21 cellular contexts compared by ENCODE assay signal in the genomic region with DNA sequence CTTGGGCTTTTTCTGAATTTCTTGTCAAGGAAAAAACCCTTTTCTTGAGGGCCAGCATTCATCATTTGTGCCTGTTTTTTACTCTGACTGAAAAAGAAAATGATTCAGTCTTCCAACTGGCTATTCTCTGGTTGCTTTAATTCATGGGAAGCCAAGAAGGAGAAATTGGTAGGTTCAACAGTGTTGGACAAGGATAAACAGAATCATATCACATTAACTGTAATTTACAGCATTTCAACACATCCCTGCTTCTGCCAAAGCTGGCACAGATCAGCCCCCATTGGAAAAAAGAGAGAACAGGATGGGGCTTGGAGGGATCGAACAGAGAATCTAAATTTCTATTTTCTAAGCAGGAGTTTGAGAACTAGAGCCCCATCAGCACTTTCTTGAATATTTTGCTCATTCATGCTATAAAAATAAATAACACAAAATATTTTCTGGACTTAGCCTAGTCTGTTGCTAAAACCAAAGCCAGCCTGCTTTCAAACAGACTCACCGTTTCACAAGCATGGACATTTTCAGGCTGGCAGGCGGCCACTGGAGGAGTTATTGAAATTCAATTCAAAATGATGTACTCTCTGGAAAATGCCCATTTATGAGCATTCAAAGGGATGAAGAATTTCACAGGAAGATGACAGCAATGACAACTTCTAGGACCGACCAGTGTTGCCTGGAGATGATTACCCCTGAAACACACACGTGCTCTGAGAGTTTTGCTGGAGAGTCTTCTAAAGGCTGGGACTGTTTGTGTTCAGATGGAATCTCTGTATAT.
A peak's percentile ranks its signal among the peaks of the same experiment; 100 is the strongest.
DNase-seq lines count a peak whose midpoint lies in the region; ATAC-seq and TF ChIP-seq lines count a peak whose summit lies in the region.
"Had no signal": no experiment of that assay in that cellular context is flagged by ENCODE, and none has a peak within 500 bp of the region (broad histone marks: within the 10 kb centered on the region; RNA-seq: fewer than 3 reads in every experiment).

No MANE protein-coding gene starts in this region.

- peak overlapping the region; percentile 58 for H3K9ac ChIP-seq in skeletal muscle satellite cell (ENCODE audit: low read depth, low read length)
- H3K9ac ChIP-seq: BLaER1 had no signal

- no peak for TF ChIP-seq CTCF in astrocyte of the cerebellum (IDR thresholded peaks at IDR 0.05; ENCODE audit: low read depth, low read length, missing control alignments)
- TF ChIP-seq CTCF in MCF 10A (IDR thresholded peaks at IDR 0.05; ENCODE audit: unreplicated experiment), result no peak

- no peaks in the 10 kb centered on the region for H3K36me3 Mint-ChIP-seq in MCF 10A (ENCODE audit: insufficient read depth, unreplicated experiment)
- H3K36me3 Mint-ChIP-seq in activated CD8-positive, alpha-beta T cell treated with anti-CD3 and anti-CD28 coated beads, Interleukin-2, amount 10 ng/mL, durations not matched to agents 7 days and 5 days (ENCODE audit: low read depth), result no peaks in the 10 kb centered on the region
- H3K36me3 Mint-ChIP-seq: brain, type B pancreatic cell had no signal

- in situ Hi-C loops in astrocyte of the cerebellum (cut with HindIII; ENCODE audit: low sequenced_read_pairs), result no loop called here

- H3K27me3 ChIP-seq in skeletal muscle satellite cell (ENCODE audit: control insufficient read depth, insufficient read depth, low read length), result no peaks in the 10 kb centered on the region
- H3K27me3 ChIP-seq: BLaER1 had no signal

- POLR2A ChIA-PET in MCF 10A (lab: Yijun Ruan, JAX), result no interaction called here
- POLR2A ChIA-PET in activated CD8-positive, alpha-beta T cell treated with anti-CD3 and anti-CD28 coated beads, Interleukin-2, amount 10 ng/mL, durations not matched to agents 7 days and 5 days (lab: Charles Lee), result no interaction called here

- peak overlapping the region; percentile 50 for H3K4me2 ChIP-seq in skeletal muscle satellite cell (ENCODE audit: low read length)
- H3K4me2 ChIP-seq: BLaER1 had no signal

- no peak overlapping the region for H3K4me3 Mint-ChIP-seq in MCF 10A (ENCODE audit: unreplicated experiment)
- no peak overlapping the region for H3K4me3 Mint-ChIP-seq in activated CD8-positive, alpha-beta T cell treated with anti-CD3 and anti-CD28 coated beads, Interleukin-2, amount 10 ng/mL, durations not matched to agents 7 days and 5 days
- H3K4me3 Mint-ChIP-seq: IgD-negative memory B cell, neural crest cell, type B pancreatic cell had no signal

- ATAC-seq in activated CD8-positive, alpha-beta T cell treated with anti-CD3 and anti-CD28 coated beads, Interleukin-2, amount 10 ng/mL, durations not matched to agents 7 days and 5 days, result no peak
- ATAC-seq: stimulated activated naive CD8-positive, alpha-beta T cell treated with anti-CD3 and anti-CD28 coated beads, Interleukin-15, Interleukin-2, amounts not matched to agents 100 U/mL and 50 U/mL, for 24 hours had no signal

- no peaks in the 10 kb centered on the region for H3K9me3 ChIP-seq in skeletal muscle satellite cell (replicated peaks; ENCODE audit: low read length)
- H3K9me3 ChIP-seq: BLaER1, Caco-2 had no signal

- H3K4me3 ChIP-seq in astrocyte of the cerebellum (ENCODE audit: low read depth, low read length) (no peak overlapping the region), skeletal muscle satellite cell (ENCODE audit: low read length) (peak overlapping the region; percentile 46)
- H3K4me3 ChIP-seq: BLaER1 had no signal

- peaks cover 13% of the 10 kb centered on the region for H3K4me1 ChIP-seq in skeletal muscle satellite cell (ENCODE audit: control insufficient read depth, insufficient read depth, low read length)
- H3K4me1 ChIP-seq: BLaER1, Caco-2 had no signal

- H3K4me1 Mint-ChIP-seq in MCF 10A (ENCODE audit: insufficient read depth, unreplicated experiment), result peaks cover 7% of the 10 kb centered on the region
- H3K4me1 Mint-ChIP-seq in activated CD8-positive, alpha-beta T cell treated with anti-CD3 and anti-CD28 coated beads, Interleukin-2, amount 10 ng/mL, durations not matched to agents 7 days and 5 days (ENCODE audit: low read depth), result no peaks in the 10 kb centered on the region

- H3K27ac Mint-ChIP-seq in MCF 10A (ENCODE audit: low read depth, unreplicated experiment), result no peak overlapping the region
- no peak overlapping the region for H3K27ac Mint-ChIP-seq in activated CD8-positive, alpha-beta T cell treated with anti-CD3 and anti-CD28 coated beads, Interleukin-2, amount 10 ng/mL, durations not matched to agents 7 days and 5 days
- H3K27ac Mint-ChIP-seq: IgD-negative memory B cell, type B pancreatic cell had no signal

- peak; percentile 1 for DNase-seq in NCI-H2227 treated with DMSO at 0.1 percent for 48 hours (lab: John Stamatoyannopoulos, UW)
- no peak for DNase-seq in NCI-H2227 (lab: John Stamatoyannopoulos, UW; ENCODE audit: unreplicated experiment)
- DNase-seq in astrocyte of the cerebellum (ENCODE audit: low read depth), result peak; percentile 8
- peak; percentile 19 for DNase-seq in inferior parietal cortex (ENCODE audit: extremely low spot score)
- DNase-seq in MCF 10A (ENCODE audit: unreplicated experiment), result no peak
- no peak for DNase-seq in stimulated activated CD4-positive, alpha-beta T cell treated with anti-CD3 and anti-CD28 coated beads, Interleukin-12 subunit alpha, Interleukin-12 subunit beta, amount 100 ng/mL, for 4 hours
- DNase-seq in activated CD8-positive, alpha-beta T cell treated with anti-CD3 and anti-CD28 coated beads, Interleukin-2, amount 10 ng/mL, durations not matched to agents 7 days and 5 days, result no peak
- DNase-seq: activated CD4-positive, alpha-beta T cell treated with anti-CD3 and anti-CD28 coated beads, Interleukin-2, amount 50 U/mL, for 1 hour; activated effector memory CD4-positive, alpha-beta T cell treated with anti-CD3 and anti-CD28 coated beads, Interleukin-2, amount 50 U/mL, for 16 hours; Caco-2; effector memory CD4-positive, alpha-beta T cell; NCI-H510A; stimulated activated CD4-positive, alpha-beta T cell treated with anti-CD3 and anti-CD28 coated beads, Interleukin-4, amount 100 ng/mL, for 4 hours; stimulated activated naive CD8-positive, alpha-beta T cell treated with anti-CD3 and anti-CD28 coated beads, Interleukin-15, Interleukin-2, amounts not matched to agents 100 U/mL and 50 U/mL, for 24 hours; T-helper 2 cell had no signal

- no peaks in the 10 kb centered on the region for H3K27me3 Mint-ChIP-seq in MCF 10A (ENCODE audit: insufficient read depth, unreplicated experiment)
- no peaks in the 10 kb centered on the region for H3K27me3 Mint-ChIP-seq in activated CD8-positive, alpha-beta T cell treated with anti-CD3 and anti-CD28 coated beads, Interleukin-2, amount 10 ng/mL, durations not matched to agents 7 days and 5 days (ENCODE audit: low read depth)
- H3K27me3 Mint-ChIP-seq: IgD-negative memory B cell had no signal

- BruUV-seq in MCF 10A (replicated peaks; lab: Mats Ljungman, UMichigan), result no TSS peak

- peaks cover 11% of the 10 kb centered on the region for H3K9me3 Mint-ChIP-seq in MCF 10A (ENCODE audit: unreplicated experiment)
- no peaks in the 10 kb centered on the region for H3K9me3 Mint-ChIP-seq in activated CD8-positive, alpha-beta T cell treated with anti-CD3 and anti-CD28 coated beads, Interleukin-2, amount 10 ng/mL, durations not matched to agents 7 days and 5 days (ENCODE audit: insufficient read depth)
- H3K9me3 Mint-ChIP-seq: neural crest cell, type B pancreatic cell had no signal

- no peaks in the 10 kb centered on the region for H3K36me3 ChIP-seq in skeletal muscle satellite cell (ENCODE audit: insufficient read depth, low read length)
- H3K36me3 ChIP-seq: BLaER1 had no signal

- intact Hi-C loops in MCF 10A (cut with micrococcal nuclease), result no loop called here

- CTCF ChIA-PET in MCF 10A (lab: Yijun Ruan, JAX), result interaction anchor here (0.6 kb wide), 2 partner anchors 22 to 435 kb away, joined by 3 read pairs; no protein-coding TSS in a partner anchor
- CTCF ChIA-PET in activated CD8-positive, alpha-beta T cell treated with anti-CD3 and anti-CD28 coated beads, Interleukin-2, amount 10 ng/mL, durations not matched to agents 7 days and 5 days (lab: Charles Lee), result no interaction called here

Comparison
In these comparisons a context has a peak if more than half of its experiments do, and no peak if none do; other contexts are left out.
1. DNase-seq: peak in NCI-H2227 treated with DMSO at 0.1 percent for 48 hours (single experiment), astrocyte of the cerebellum (single experiment) and inferior parietal cortex (single experiment); none in NCI-H2227 (single experiment), MCF 10A (single experiment), stimulated activated CD4-positive, alpha-beta T cell treated with anti-CD3 and anti-CD28 coated beads, Interleukin-12 subunit alpha, Interleukin-12 subunit beta, amount 100 ng/mL, for 4 hours (single experiment) and activated CD8-positive, alpha-beta T cell treated with anti-CD3 and anti-CD28 coated beads, Interleukin-2, amount 10 ng/mL, durations not matched to agents 7 days and 5 days (single experiment).